Comparison of ENCODE assay signal across 9 cellular contexts in genomic region chr1:217135569-217135915, GRCh38.
DNase-seq lines count a peak whose midpoint lies in the region; ATAC-seq and TF ChIP-seq lines count a peak whose summit lies in the region.
"Had no signal": no experiment of that assay in that cellular context is flagged by ENCODE, and none has a peak within 500 bp of the region (broad histone marks: within the 10 kb centered on the region; RNA-seq: fewer than 3 reads in every experiment).

No MANE protein-coding gene starts in this region.

- H3K4me3 ChIP-seq in psoas muscle: peak overlapping the region; percentile 67

- no peaks in the 10 kb centered on the region for H3K36me3 ChIP-seq in psoas muscle (ENCODE audit: insufficient read depth in 1 of 2, low read depth in 1 of 2)
- H3K36me3 ChIP-seq: Peyer's patch had no signal

- H3K9me3 Mint-ChIP-seq in natural killer cell: peaks cover 6 to 11% of the 10 kb centered on the region in 2 donors

- H3K9me3 ChIP-seq in psoas muscle: no peaks in the 10 kb centered on the region

- H3K27me3 ChIP-seq in foreskin keratinocyte: peaks cover 86% of the 10 kb centered on the region
- peaks cover 0 to 46% (median 9%) of the 10 kb centered on the region in 3 donors for H3K27me3 ChIP-seq in psoas muscle (ENCODE audit: insufficient read depth in 3 of 3, low read length in 2 of 3)

- WGBS in psoas muscle, 3 donors: 0 to 1% (median 1%) methylated on average over 31 to 32 of the region's 32 CpGs

- H3K27me3 Mint-ChIP-seq in natural killer cell (ENCODE audit: low read depth in 2 of 2): peaks cover 34 to 39% of the 10 kb centered on the region in 2 donors

- ATAC-seq in GM18502 (IDR thresholded peaks at IDR 0.05; ENCODE audit: poor library complexity, unreplicated experiment) (peak; percentile 6), foreskin keratinocyte (peak; percentile 38), psoas muscle (peak in 3 of 4 donors; percentile 42 to 64 (median 42)), natural killer cell (no peak), HG03520 (IDR thresholded peaks at IDR 0.05; ENCODE audit: unreplicated experiment) (no peak)

- H3K27ac Mint-ChIP-seq in natural killer cell: no peak overlapping the region

- no peaks in the 10 kb centered on the region for H3K4me1 Mint-ChIP-seq in natural killer cell

- no peak overlapping the region for H3K4me3 Mint-ChIP-seq in natural killer cell

- H3K36me3 Mint-ChIP-seq in natural killer cell: no peaks in the 10 kb centered on the region

- intact Hi-C loops in psoas muscle (cut with DNase I): no loop called here
- intact Hi-C loops in natural killer cell (cut with micrococcal nuclease): no loop called here

- TF ChIP-seq CTCF in foreskin keratinocyte (conservative IDR thresholded peaks at IDR 0.05) (no peak), psoas muscle (IDR thresholded peaks at IDR 0.05) (no peak), natural killer cell (IDR thresholded peaks at IDR 0.05) (no peak)

- peak; percentile 59 for DNase-seq in NCI-H2227 treated with DMSO at 0.1 percent for 48 hours (lab: John Stamatoyannopoulos, UW)
- DNase-seq in foreskin keratinocyte: no peak
- DNase-seq in psoas muscle: peak in 1 of 2 donors; percentile 41
- DNase-seq in HT-29 (ENCODE audit: low spot score): no peak
- no peak for DNase-seq in natural killer cell
- DNase-seq in activated CD4-positive, alpha-beta T cell treated with anti-CD3 and anti-CD28 coated beads, Interleukin-2, amount 50 U/mL, for 4 hours: no peak
- DNase-seq: Peyer's patch had no signal

- H3K27ac ChIP-seq in foreskin keratinocyte (no peak overlapping the region), psoas muscle (no peak overlapping the region)
- H3K27ac ChIP-seq: Peyer's patch had no signal

- H3K4me1 ChIP-seq in foreskin keratinocyte (no peaks in the 10 kb centered on the region), psoas muscle (no peaks in the 10 kb centered on the region)

Comparison
In these comparisons a context has a peak if more than half of its experiments do, and no peak if none do; other contexts are left out.
1. ATAC-seq: peak in GM18502 (single experiment), foreskin keratinocyte (single experiment) and psoas muscle (3 of 4); none in natural killer cell (0 of 3) and HG03520 (single experiment).